ENCODE assay signal across 23 cellular contexts in genomic region chr4:13584481-13584880, GRCh38. TPM values are rescaled to one million over a fixed set of nuclear protein-coding genes. Genes with fewer than 3 reads are reported as not detected.
DNase-seq lines count a peak whose midpoint lies in the region; ATAC-seq and TF ChIP-seq lines count a peak whose summit lies in the region.
"Had no signal": no experiment of that assay in that cellular context is flagged by ENCODE, and none has a peak within 500 bp of the region (broad histone marks: within the 10 kb centered on the region; RNA-seq: fewer than 3 reads in every experiment).

No MANE protein-coding gene starts in this region.

- TF ChIP-seq CTCF in fibroblast of the aortic adventitia (IDR thresholded peaks at IDR 0.05; ENCODE audit: insufficient read depth, low read length): no peak

- DNase-seq in HT1080 (ENCODE audit: low read depth) (peak; percentile 36), dermis blood vessel endothelial cell (peak; percentile 47), fibroblast of the aortic adventitia (ENCODE audit: low read depth) (peak; percentile 16), activated gamma-delta T cell treated with Interleukin-2 at 50 U/mL for 16 hours (no peak), NCI-H187 treated with DMSO at 0.1 percent for 48 hours (lab: John Stamatoyannopoulos, UW) (no peak)
- DNase-seq: ACHN; CD4-positive, alpha-beta T cell; COR-L47; DMS79; H7; HFFc6; KG1; NCI-H1694; NCI-H2081 treated with DMSO at 0.1 percent for 48 hours; NCI-H446 treated with DMSO at 0.1 percent for 48 hours; NCI-H526 treated with DMSO at 0.1 percent for 48 hours; OCI-M1; SHP77 treated with DMSO at 0.1 percent for 48 hours had no signal

- no peak overlapping the region for H3K4me3 ChIP-seq in fibroblast of the aortic adventitia (ENCODE audit: low read depth, low read length)
- H3K4me3 ChIP-seq: BLaER1, GM12878, SK-N-MC had no signal

- ATAC-seq in HG02763 (IDR thresholded peaks at IDR 0.05; ENCODE audit: unreplicated experiment): no peak
- ATAC-seq in HG02610 (IDR thresholded peaks at IDR 0.05; ENCODE audit: unreplicated experiment): no peak
- ATAC-seq: GM12878 had no signal

RNA-seq across cellular contexts. Expression of gene NKX3-2, which starts 40.2 kb away (rescaled TPM):
- 0.51 and 1.3 TPM in 2 replicates for total RNA-seq in HT1080 (2014; rRNA removed; shearing (Covaris generic))
- polyA plus RNA-seq in HT1080 (2015; cell fraction: cytosol; rRNA removed): 0.36 and 0.43 TPM in 2 replicates
- 0.74 and 0.93 TPM in 2 replicates for polyA plus RNA-seq in HT1080 (2015; cell fraction: nucleus; rRNA removed)
- total RNA-seq in dermis blood vessel endothelial cell: 0.05 TPM in 1 of 2 replicates, not detected in the other
- 0.18 and 1.9 TPM in 2 replicates for total RNA-seq in fibroblast of the aortic adventitia (ENCODE audit: low replicate concordance)
- total RNA-seq: CD4-positive, alpha-beta T cell; GM12878 had no signal
- polyA plus RNA-seq: GM12878 had no signal

RNA-seq across cellular contexts. Expression of gene BOD1L1, which starts 43.0 kb away (rescaled TPM):
- total RNA-seq in HT1080 (2014; rRNA removed; shearing (Covaris generic)): 24.9 and 28.1 TPM in 2 replicates
- polyA plus RNA-seq in HT1080 (2015; cell fraction: cytosol; rRNA removed): 18.3 and 27.3 TPM in 2 replicates
- 84.4 and 87.6 TPM in 2 replicates for polyA plus RNA-seq in HT1080 (2015; cell fraction: nucleus; rRNA removed)
- total RNA-seq in dermis blood vessel endothelial cell (28.4 and 38.7 TPM in 2 replicates), fibroblast of the aortic adventitia (ENCODE audit: low replicate concordance) (38.0 and 41.5 TPM in 2 replicates)

Comparison
In these comparisons a context has a peak if more than half of its experiments do, and no peak if none do; other contexts are left out.
1. DNase-seq: peak in HT1080 (single experiment), dermis blood vessel endothelial cell (single experiment) and fibroblast of the aortic adventitia (single experiment); none in activated gamma-delta T cell treated with Interleukin-2 at 50 U/mL for 16 hours (single experiment) and NCI-H187 treated with DMSO at 0.1 percent for 48 hours (single experiment).